26 cellular contexts compared by ENCODE assay signal in genomic region chr3:183782576-183782975, GRCh38.
"Had no signal": no experiment of that assay in that cellular context is flagged by ENCODE, and none has a peak within 500 bp of the region (broad histone marks: within the 10 kb centered on the region; RNA-seq: fewer than 3 reads in every experiment).

No MANE protein-coding gene starts in this region.

- H3K4me1 Mint-ChIP-seq: activated naive CD4-positive, alpha-beta T cell treated with anti-CD3 and anti-CD28 coated beads, Interleukin-2, amount 50 U/mL, for 24 hours; nephron; stimulated activated effector memory CD8-positive, alpha-beta T cell treated with anti-CD3 and anti-CD28 coated beads, Interleukin-12 subunit alpha, Interleukin-12 subunit beta, amount 100 ng/mL, for 72 hours; T-cell had no signal

- H3K79me2 ChIP-seq: parathyroid adenoma had no signal

- DNase-seq: activated CD4-positive, alpha-beta T cell treated with anti-CD3 and anti-CD28 coated beads for 48 hours; activated CD4-positive, alpha-beta T cell treated with anti-CD3 and anti-CD28 coated beads, Interleukin-2, amount 50 U/mL, for 48 hours; activated CD4-positive, CD25-positive, alpha-beta regulatory T cell; activated CD8-positive, alpha-beta memory T cell treated with anti-CD3 and anti-CD28 coated beads for 24 hours; activated gamma-delta T cell treated with Interleukin-2 at 50 U/mL for 16 hours; activated naive CD8-positive, alpha-beta T cell treated with anti-CD3 and anti-CD28 coated beads, Interleukin-2, amount 50 U/mL, for 24 hours; activated T-cell treated with anti-CD3 and anti-CD28 coated beads, Interleukin-2, amount 50 U/mL, for 1 hour; amygdala; central memory CD4-positive, alpha-beta T cell; gastrocnemius medialis; glutamatergic neuron; left lung; psoas muscle; sigmoid colon; small intestine; stimulated activated CD4-positive, alpha-beta T cell treated with anti-CD3 and anti-CD28 coated beads, Interleukin-4, amount 100 ng/mL, for 24 hours; T-cell; trophoblast cell had no signal

- H3K9ac ChIP-seq: parathyroid adenoma had no signal

- H3K27ac Mint-ChIP-seq: activated naive CD4-positive, alpha-beta T cell treated with anti-CD3 and anti-CD28 coated beads, Interleukin-2, amount 50 U/mL, for 24 hours; activated naive CD8-positive, alpha-beta T cell treated with anti-CD3 and anti-CD28 coated beads, Interleukin-2, amount 50 U/mL, for 24 hours; stimulated activated effector memory CD8-positive, alpha-beta T cell treated with anti-CD3 and anti-CD28 coated beads, Interleukin-12 subunit alpha, Interleukin-12 subunit beta, amount 100 ng/mL, for 72 hours; stimulated activated naive CD8-positive, alpha-beta T cell treated with anti-CD3 and anti-CD28 coated beads, Interleukin-15, Interleukin-2, amounts not matched to agents 100 ng/mL and 50 ng/mL, for 24 hours; T-cell; T-helper 2 cell treated with Interferon-gamma antibody and Interleukin-4, amounts not matched to agents 5 μg/mL and 100 μg/mL, for 36 hours had no signal

- H3K4me1 ChIP-seq: parathyroid adenoma, psoas muscle, sigmoid colon had no signal

- ATAC-seq: activated naive CD8-positive, alpha-beta T cell treated with anti-CD3 and anti-CD28 coated beads, Interleukin-2, amount 50 U/mL, for 24 hours; gastrocnemius medialis; left lung; psoas muscle; stimulated activated effector memory CD8-positive, alpha-beta T cell treated with anti-CD3 and anti-CD28 coated beads, Interleukin-12 subunit alpha, Interleukin-12 subunit beta, amount 100 ng/mL, for 72 hours; T-cell had no signal

- H2AFZ ChIP-seq: parathyroid adenoma had no signal

- H3K9me3 ChIP-seq: gastrocnemius medialis, left lung, psoas muscle, sigmoid colon, thoracic aorta had no signal

- H3K27me3 Mint-ChIP-seq: activated naive CD4-positive, alpha-beta T cell treated with anti-CD3 and anti-CD28 coated beads, Interleukin-2, amount 50 U/mL, for 24 hours; activated naive CD8-positive, alpha-beta T cell treated with anti-CD3 and anti-CD28 coated beads, Interleukin-2, amount 50 U/mL, for 24 hours; stimulated activated naive CD8-positive, alpha-beta T cell treated with anti-CD3 and anti-CD28 coated beads, Interleukin-15, Interleukin-2, amounts not matched to agents 100 ng/mL and 50 ng/mL, for 24 hours; T-cell had no signal

- H3K4me3 ChIP-seq: gastrocnemius medialis, left lung, lung, psoas muscle, sigmoid colon, thoracic aorta had no signal

- H3K27ac ChIP-seq: parathyroid adenoma, psoas muscle, sigmoid colon, thoracic aorta had no signal

- H3K27me3 ChIP-seq: gastrocnemius medialis, left lung, sigmoid colon had no signal

- H3K9me3 Mint-ChIP-seq: activated naive CD4-positive, alpha-beta T cell treated with anti-CD3 and anti-CD28 coated beads, Interleukin-2, amount 50 U/mL, for 24 hours; activated naive CD8-positive, alpha-beta T cell treated with anti-CD3 and anti-CD28 coated beads, Interleukin-2, amount 50 U/mL, for 24 hours; nephron; stimulated activated effector memory CD8-positive, alpha-beta T cell treated with anti-CD3 and anti-CD28 coated beads, Interleukin-12 subunit alpha, Interleukin-12 subunit beta, amount 100 ng/mL, for 72 hours; stimulated activated naive CD8-positive, alpha-beta T cell treated with anti-CD3 and anti-CD28 coated beads, Interleukin-15, Interleukin-2, amounts not matched to agents 100 ng/mL and 50 ng/mL, for 24 hours; T-cell; T-helper 2 cell treated with Interferon-gamma antibody and Interleukin-4, amounts not matched to agents 5 μg/mL and 100 μg/mL, for 36 hours had no signal

- H3K4me3 Mint-ChIP-seq: activated naive CD4-positive, alpha-beta T cell treated with anti-CD3 and anti-CD28 coated beads, Interleukin-2, amount 50 U/mL, for 24 hours; activated naive CD8-positive, alpha-beta T cell treated with anti-CD3 and anti-CD28 coated beads, Interleukin-2, amount 50 U/mL, for 24 hours; nephron; stimulated activated effector memory CD8-positive, alpha-beta T cell treated with anti-CD3 and anti-CD28 coated beads, Interleukin-12 subunit alpha, Interleukin-12 subunit beta, amount 100 ng/mL, for 72 hours; stimulated activated naive CD8-positive, alpha-beta T cell treated with anti-CD3 and anti-CD28 coated beads, Interleukin-15, Interleukin-2, amounts not matched to agents 100 ng/mL and 50 ng/mL, for 24 hours; T-cell; T-helper 2 cell treated with Interferon-gamma antibody and Interleukin-4, amounts not matched to agents 5 μg/mL and 100 μg/mL, for 36 hours had no signal
